ENCODE assay signal across 12 cellular contexts in the genomic region with DNA sequence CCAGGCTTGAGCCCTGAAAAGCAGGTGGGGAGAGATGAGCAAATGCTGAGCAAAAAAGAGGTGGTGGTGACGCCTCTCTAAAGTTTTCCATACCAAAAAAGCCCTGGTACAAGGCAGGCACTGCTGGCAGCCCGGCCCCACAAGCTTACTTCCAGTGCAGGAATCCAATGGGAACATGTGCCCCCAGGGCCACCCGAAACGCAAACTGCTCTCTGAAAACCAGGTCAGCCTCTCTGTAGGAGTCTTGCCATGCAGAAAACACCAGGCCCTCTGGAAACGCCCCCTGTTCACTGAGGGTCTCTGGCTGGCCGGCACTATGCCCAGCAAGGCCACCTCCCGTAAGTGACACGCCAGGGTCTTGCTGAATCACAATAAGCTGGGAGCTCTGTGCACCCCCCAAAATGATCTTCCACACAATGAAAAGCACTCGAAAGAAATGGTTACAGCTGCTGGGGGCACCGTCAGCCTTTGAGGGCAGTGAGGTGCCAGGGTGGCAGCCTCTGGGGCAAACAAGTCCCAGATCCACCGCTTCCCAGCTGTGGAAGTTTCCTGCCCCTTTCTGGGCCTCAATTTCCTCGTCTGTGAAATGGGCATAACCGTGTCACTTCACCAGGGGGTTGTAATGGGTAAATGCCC.
DNase-seq lines count a peak whose midpoint lies in the region; ATAC-seq, FAIRE-seq and TF ChIP-seq lines count a peak whose summit lies in the region.
"Had no signal": no experiment of that assay in that cellular context is flagged by ENCODE, and none has a peak within 500 bp of the region (broad histone marks: within the 10 kb centered on the region; RNA-seq: fewer than 3 reads in every experiment).

No MANE protein-coding gene starts in this region.

- intact Hi-C loops in spleen (cut with DNase I; ENCODE audit: low total_unique reads), result no loop called here

- no peaks in the 10 kb centered on the region for H4K20me1 ChIP-seq in keratinocyte (ENCODE audit: control insufficient read depth, extremely low read depth, insufficient read depth, low read length)

- POLR2A ChIA-PET in RWPE1 (lab: Yijun Ruan, JAX; ENCODE audit: low non-redundant PET), result no interaction called here

- TF ChIP-seq CTCF in RWPE1 (conservative IDR thresholded peaks at IDR 0.05; ENCODE audit: low read depth) (no peak), keratinocyte (optimal IDR thresholded peaks at IDR 0.05 in 1 of 3, IDR thresholded peaks at IDR 0.05 in 1 of 3, conservative IDR thresholded peaks at IDR 0.05 in 1 of 3; ENCODE audit: extremely low read depth in 1 of 3, insufficient read depth in 2 of 3, low read length in 3 of 3) (no peak), spleen (IDR thresholded peaks at IDR 0.05 in 8 of 11, conservative IDR thresholded peaks at IDR 0.05 in 3 of 11) (no peak)

- H2AFZ ChIP-seq in keratinocyte (ENCODE audit: control insufficient read depth, low read length), result peak overlapping the region; percentile 25

- H3K4me3 Mint-ChIP-seq in T-helper 2 cell treated with Interferon-gamma antibody and Interleukin-4, amounts not matched to agents 5 μg/mL and 100 μg/mL, for 36 hours, result no peak overlapping the region

- H3K4me1 ChIP-seq in keratinocyte (ENCODE audit: control insufficient read depth, extremely low read depth, insufficient read depth, low read length) (peaks cover 8% of the 10 kb centered on the region), spleen (peaks cover 45 to 97% (median 78%) of the 10 kb centered on the region in 6 donors)

- H3K4me3 ChIP-seq in keratinocyte (ENCODE audit: control insufficient read depth in 2 of 3, extremely low read depth in 1 of 3, insufficient read depth in 2 of 3, low read depth in 1 of 3, low read length in 3 of 3) (no peak overlapping the region), spleen (no peak overlapping the region)
- H3K4me3 ChIP-seq: testis had no signal

- H3K4me2 ChIP-seq in keratinocyte (ENCODE audit: control insufficient read depth, extremely low read depth, insufficient read depth, low read depth, low read length), result no peak overlapping the region

- no peak for TF ChIP-seq POLR2A in spleen (IDR thresholded peaks at IDR 0.05)

- no peaks in the 10 kb centered on the region for H3K9me1 ChIP-seq in keratinocyte (ENCODE audit: control insufficient read depth, extremely low read depth, insufficient read depth, low read length)

- H3K9me3 ChIP-seq in keratinocyte (ENCODE audit: control insufficient read depth, low read depth, low read length), result no peaks in the 10 kb centered on the region
- no peaks in the 10 kb centered on the region for H3K9me3 ChIP-seq in spleen
- H3K9me3 ChIP-seq: testis had no signal

- ATAC-seq in GM19324 (IDR thresholded peaks at IDR 0.05; ENCODE audit: low FRiP score, unreplicated experiment), result no peak
- ATAC-seq: left ventricle myocardium superior had no signal

- DNase-seq in T-helper 2 cell treated with Interferon-gamma antibody and Interleukin-4, amounts not matched to agents 5 μg/mL and 100 μg/mL, for 36 hours (ENCODE audit: low spot score), result no peak
- DNase-seq in T-helper 2 cell, result no peak
- no peak for DNase-seq in RWPE1 (ENCODE audit: low spot score)
- no peak for DNase-seq in keratinocyte (ENCODE audit: low read depth, low spot score)
- no peak for DNase-seq in spleen
- no peak for DNase-seq in GOT3 (lab: John Stamatoyannopoulos, UW)
- no peak for DNase-seq in NCI-H2081 treated with DMSO at 0.1 percent for 48 hours (lab: John Stamatoyannopoulos, UW)
- DNase-seq: left ventricle myocardium superior; stimulated activated CD4-positive, alpha-beta T cell treated with anti-CD3 and anti-CD28 coated beads, Interleukin-15, amount 100 ng/mL, for 24 hours had no signal

- no peak overlapping the region for H3K9ac ChIP-seq in keratinocyte (ENCODE audit: control insufficient read depth, extremely low read depth, insufficient read depth, low read length)

- no peaks in the 10 kb centered on the region for H3K79me2 ChIP-seq in keratinocyte (ENCODE audit: control insufficient read depth, insufficient read depth, low read length)

- peak overlapping the region; percentile 38 for H3K27ac Mint-ChIP-seq in T-helper 2 cell treated with Interferon-gamma antibody and Interleukin-4, amounts not matched to agents 5 μg/mL and 100 μg/mL, for 36 hours
- H3K27ac Mint-ChIP-seq: activated naive CD4-positive, alpha-beta T cell treated with anti-CD3 and anti-CD28 coated beads, Interleukin-2, amount 50 U/mL, for 72 hours had no signal

- WGBS in spleen, 5 donors, result 78 to 93% (median 85%) methylated on average over 13 of the region's 13 CpGs

- H3K27ac ChIP-seq in RWPE1, result peak overlapping the region; percentile 52
- no peak overlapping the region for H3K27ac ChIP-seq in keratinocyte (ENCODE audit: control insufficient read depth, insufficient read depth, low read length)
- peak overlapping the region in 5 of 8 donors; percentile 88 to 94 (median 92) for H3K27ac ChIP-seq in spleen
- H3K27ac ChIP-seq: testis had no signal

- H3K9me3 Mint-ChIP-seq in T-helper 2 cell treated with Interferon-gamma antibody and Interleukin-4, amounts not matched to agents 5 μg/mL and 100 μg/mL, for 36 hours, result no peaks in the 10 kb centered on the region
- H3K9me3 Mint-ChIP-seq: activated naive CD4-positive, alpha-beta T cell treated with anti-CD3 and anti-CD28 coated beads, Interleukin-2, amount 50 U/mL, for 72 hours had no signal

- H3K27me3 ChIP-seq in keratinocyte (ENCODE audit: control insufficient read depth, extremely low read depth, insufficient read depth, low read length) (no peaks in the 10 kb centered on the region), spleen (replicated peaks in 1 of 7) (no peaks in the 10 kb centered on the region)
- H3K27me3 ChIP-seq: testis had no signal

- H3K36me3 Mint-ChIP-seq in T-helper 2 cell treated with Interferon-gamma antibody and Interleukin-4, amounts not matched to agents 5 μg/mL and 100 μg/mL, for 36 hours (ENCODE audit: low read depth), result peaks cover 3% of the 10 kb centered on the region

- H3K36me3 ChIP-seq in keratinocyte (ENCODE audit: control insufficient read depth in 2 of 2, extremely low read depth in 1 of 2, insufficient read depth in 2 of 2, low read length in 2 of 2) (no peaks in the 10 kb centered on the region), spleen (no peaks in the 10 kb centered on the region)

- no peaks in the 10 kb centered on the region for H3K27me3 Mint-ChIP-seq in T-helper 2 cell treated with Interferon-gamma antibody and Interleukin-4, amounts not matched to agents 5 μg/mL and 100 μg/mL, for 36 hours (ENCODE audit: low read depth)

- dilution Hi-C loops in keratinocyte (cut with MboI; ENCODE audit: extremely low pct_ligation_motif_present, low sequenced_read_pairs), result no loop called here

- peaks cover 70% of the 10 kb centered on the region for H3K4me1 Mint-ChIP-seq in T-helper 2 cell treated with Interferon-gamma antibody and Interleukin-4, amounts not matched to agents 5 μg/mL and 100 μg/mL, for 36 hours (ENCODE audit: low read depth)

- no peak for FAIRE-seq in keratinocyte (lab: Jason Lieb, UNC)

- CTCF ChIA-PET in RWPE1 (lab: Yijun Ruan, JAX), result interaction anchor here (0.9 kb wide), 1 partner anchor 12 kb away, joined by 3 read pairs; no protein-coding TSS in a partner anchor
